Comparison of ENCODE assay signal across 11 cellular contexts in genomic region chr1:27350673-27351540, GRCh38. TPM values are rescaled to one million over a fixed set of nuclear protein-coding genes. Genes with fewer than 3 reads are reported as not detected.
DNase-seq lines count a peak whose midpoint lies in the region; ATAC-seq, FAIRE-seq and TF ChIP-seq lines count a peak whose summit lies in the region.
"Had no signal": no experiment of that assay in that cellular context is flagged by ENCODE, and none has a peak within 500 bp of the region (broad histone marks: within the 10 kb centered on the region; RNA-seq: fewer than 3 reads in every experiment).

No MANE protein-coding gene starts in this region.

- peak overlapping the region; percentile 54; the same call in 2 of the 3 replicates for H3K27ac ChIP-seq in K562 (ENCODE audit: extremely low read depth, low read depth, low read length)
- H3K27ac ChIP-seq in iPS DF 6.9 (ENCODE audit: low read length): no peak overlapping the region
- no peak overlapping the region for H3K27ac ChIP-seq in rectal smooth muscle tissue (ENCODE audit: low read depth, low read length)
- H3K27ac ChIP-seq in effector memory CD4-positive, alpha-beta T cell (ENCODE audit: insufficient read depth, low read length, poor library complexity, severe bottlenecking): no peak overlapping the region

- TF ChIP-seq POLR2A in K562 (conservative IDR thresholded peaks at IDR 0.05): peak; percentile 27; the same call in 1 of the 2 replicates

- DNase-seq in DMS53 treated with DMSO at 0.1 percent for 48 hours (lab: John Stamatoyannopoulos, UW; ENCODE audit: unreplicated experiment) (peak; percentile 37), K562 (ENCODE audit: extremely low read depth in 1 of 4, low spot score in 3 of 4) (peak; percentile 88 to 95 (median 93)), iPS DF 6.9 (ENCODE audit: low read depth, low spot score) (peak; percentile 94), RCC 7860 (ENCODE audit: low spot score) (no peak), superior temporal gyrus (ENCODE audit: extremely low spot score) (no peak)
- DNase-seq in effector memory CD4-positive, alpha-beta T cell: no peak
- DNase-seq in stimulated activated naive CD4-positive, alpha-beta T cell treated with Interleukin-2 at 50 U/mL for 16 hours (lab: John Stamatoyannopoulos, UW): no peak
- DNase-seq: activated naive CD8-positive, alpha-beta T cell treated with anti-CD3 and anti-CD28 coated beads, Interleukin-2, amount 10 ng/mL, durations not matched to agents 7 days and 5 days; CD4-positive, alpha-beta T cell had no signal

- no peaks in the 10 kb centered on the region for H3K79me2 ChIP-seq in K562 (ENCODE audit: control insufficient read depth, insufficient read depth, low read length)

- H3K9me1 ChIP-seq in K562 (ENCODE audit: control insufficient read depth, insufficient read depth, low read length): no peaks in the 10 kb centered on the region

- BruUV-seq in K562 (replicated peaks; lab: Mats Ljungman, UMichigan): no TSS peak

- 47% methylated on average over 59 of the region's 62 CpGs for WGBS in K562 (ENCODE audit: insufficient coverage, low coverage, missing lambda C conversion rate)
- no CpG with 5 or more reads among the region's 62 CpGs for WGBS in iPS DF 6.9 (ENCODE audit: insufficient coverage, insufficient read length)

- CTCF ChIA-PET in K562 (lab: Yijun Ruan, JAX; ENCODE audit: low intra/inter-chr PET ratio): interaction anchor here (0.5 to 1.6 kb wide), 2 partner anchors 51 to 131 kb away, joined by 3 to 8 read pairs; no protein-coding TSS in a partner anchor

- H3K4me1 ChIP-seq in K562 (replicated peaks in 1 of 2; ENCODE audit: control insufficient read depth in 2 of 2, insufficient read depth in 2 of 2, low read length in 2 of 2): peaks cover 15 to 47% of the 10 kb centered on the region in 2 experiments; a peak in 4 of 5 replicates
- peaks cover 4% of the 10 kb centered on the region for H3K4me1 ChIP-seq in iPS DF 6.9 (ENCODE audit: control insufficient read depth, insufficient read depth, low read length)
- peaks cover 7% of the 10 kb centered on the region for H3K4me1 ChIP-seq in rectal smooth muscle tissue (ENCODE audit: control insufficient read depth, insufficient read depth, low read length)
- peaks cover 1% of the 10 kb centered on the region for H3K4me1 ChIP-seq in effector memory CD4-positive, alpha-beta T cell (ENCODE audit: control insufficient read depth, insufficient read depth, low read length, poor library complexity, severe bottlenecking)

- TF ChIP-seq EP300 in K562 (IDR thresholded peaks at IDR 0.05; ENCODE audit: low read length): no peak

- peak overlapping the region; percentile 61 for H3K4me2 ChIP-seq in K562 (ENCODE audit: insufficient read depth, low read length)

- TF ChIP-seq RAD21 in K562 (CRISPR knock-in tag; conservative IDR thresholded peaks at IDR 0.05 in 1 of 2, IDR thresholded peaks at IDR 0.05 in 1 of 2): peak in 1 of 2 experiments; percentile 67; a peak in 2 of 4 replicates

- H3K9me3 ChIP-seq in K562 (replicated peaks; ENCODE audit: control insufficient read depth, insufficient read depth, low read depth, low read length) (no peaks in the 10 kb centered on the region), iPS DF 6.9 (ENCODE audit: control insufficient read depth, insufficient read depth, low read length) (no peaks in the 10 kb centered on the region)
- no peaks in the 10 kb centered on the region for H3K9me3 ChIP-seq in effector memory CD4-positive, alpha-beta T cell (ENCODE audit: control insufficient read depth, low read length)

- H3K9ac ChIP-seq in K562 (ENCODE audit: insufficient read depth in 1 of 2, low read depth in 2 of 2, low read length in 2 of 2): peak overlapping the region; percentile 47 to 90; a peak in 3 of 4 replicates
- no peak overlapping the region for H3K9ac ChIP-seq in rectal smooth muscle tissue (ENCODE audit: low read length)

- in situ Hi-C loops in K562 (cut with MboI): no loop called here

- H3K4me3 ChIP-seq in K562 (no peak overlapping the region), iPS DF 6.9 (ENCODE audit: low read length) (peak overlapping the region; percentile 38; the same call in 1 of the 2 replicates), rectal smooth muscle tissue (ENCODE audit: low read length) (peak overlapping the region; percentile 54)
- H3K4me3 ChIP-seq in effector memory CD4-positive, alpha-beta T cell (ENCODE audit: insufficient read depth, low read depth, low read length, poor library complexity, severe bottlenecking): no peak overlapping the region

- H3K36me3 ChIP-seq in K562 (ENCODE audit: control insufficient read depth, insufficient read depth, low read length) (peaks cover 5% of the 10 kb centered on the region; the same call in 2 of the 3 replicates), iPS DF 6.9 (ENCODE audit: control insufficient read depth, insufficient read depth, low read length) (no peaks in the 10 kb centered on the region), rectal smooth muscle tissue (ENCODE audit: control insufficient read depth, insufficient read depth, low read length) (peaks cover 2% of the 10 kb centered on the region)
- H3K36me3 ChIP-seq in effector memory CD4-positive, alpha-beta T cell (ENCODE audit: control insufficient read depth, insufficient read depth, low read length): peaks cover 51% of the 10 kb centered on the region

- peak; percentile 57 to 75 (median 58) for TF ChIP-seq CTCF in K562 (IDR thresholded peaks at IDR 0.05 in 2 of 3, conservative IDR thresholded peaks at IDR 0.05 in 1 of 3; ENCODE audit: insufficient read depth in 2 of 3, low read depth in 1 of 3, low read length in 3 of 3)

- H4K20me1 ChIP-seq in K562 (replicated peaks; ENCODE audit: control insufficient read depth, insufficient read depth, low read length): no peaks in the 10 kb centered on the region

- FAIRE-seq in K562 (lab: Jason Lieb, UNC) (peak; percentile 86), RCC 7860 (lab: Jason Lieb, UNC) (no peak)
- FAIRE-seq: GM18507 had no signal

- H2AFZ ChIP-seq in K562 (ENCODE audit: low read depth, low read length): peak overlapping the region; percentile 96

- intact Hi-C loops in K562 (cut with micrococcal nuclease): no loop called here

- no peaks in the 10 kb centered on the region for H3K27me3 ChIP-seq in K562 (ENCODE audit: control insufficient read depth in 2 of 2, insufficient read depth in 2 of 2, low read length in 2 of 2)
- H3K27me3 ChIP-seq in iPS DF 6.9 (ENCODE audit: control insufficient read depth, insufficient read depth, low read length): no peaks in the 10 kb centered on the region
- H3K27me3 ChIP-seq in rectal smooth muscle tissue (ENCODE audit: control insufficient read depth, insufficient read depth, low read length): no peaks in the 10 kb centered on the region
- H3K27me3 ChIP-seq in effector memory CD4-positive, alpha-beta T cell (replicated peaks; ENCODE audit: control insufficient read depth, insufficient read depth, low read length, poor library complexity, severe bottlenecking): no peaks in the 10 kb centered on the region

- ATAC-seq in K562: peak; percentile 90

- POLR2A ChIA-PET in K562 (lab: Yijun Ruan, JAX): interaction anchor here (0.9 to 4.4 kb wide), 7 partner anchors 9 to 24 kb away, joined by 3 to 19 read pairs (median 9); partner anchors contain the start of genes MAP3K6 and SYTL1

RNA-seq across cellular contexts. Expression of gene SYTL1, which starts 9.1 kb away (rescaled TPM):
- 18.4 and 69.1 TPM in 2 replicates for total RNA-seq in K562 (2011; cell fraction: chromatin; rRNA removed; ENCODE audit: low replicate concordance)
- total RNA-seq in K562 (2011; cell fraction: nucleolus; rRNA removed): 29.5 and 45.5 TPM in 2 replicates
- 21.0 and 26.5 TPM in 2 replicates for total RNA-seq in K562 (2011; cell fraction: nucleoplasm; rRNA removed)
- total RNA-seq in K562 (2014; rRNA removed) (3.9 and 4.7 TPM in 2 replicates), K562 (2014; rRNA removed; fragmentation: Illumina TruSeq; extraction: Trizol) (0.55 and 0.57 TPM in 2 replicates), K562 (2015; rRNA removed; fragmentation: Illumina TruSeq; extraction: Trizol) (1.7 and 2.2 TPM in 2 replicates), K562 (2021) (6.0 and 9.3 TPM in 2 replicates)
- polyA plus RNA-seq in K562 (2011; rRNA removed) (3.8 and 12.3 TPM in 2 replicates), K562 (2014; fragmentation: Illumina TruSeq; extraction: Trizol) (0.91 and 1.9 TPM in 2 replicates), K562 (2014; fragmentation: Nextera tagmentation; extraction: Ambion mirVana) (under 1 TPM; 0.04 to 0.27 TPM), K562 (2014; rRNA removed) (5.9 and 8.6 TPM in 2 replicates)
- polyA plus RNA-seq in K562 (2011; cell fraction: cytosol; rRNA removed): 8.4 and 14.7 TPM in 2 replicates
- polyA plus RNA-seq in K562 (2011; cell fraction: nucleus; rRNA removed): 114 and 120 TPM in 2 replicates
- polyA plus RNA-seq in K562 (2012): 7.0 and 32.0 TPM in 2 replicates
- 3.0 and 6.4 TPM in 2 replicates for polyA minus RNA-seq in K562 (2011; rRNA and poly(A)+ RNA removed)
- polyA minus RNA-seq in K562 (2011; cell fraction: cytosol; rRNA and poly(A)+ RNA removed): 4.6 and 14.3 TPM in 2 replicates
- polyA minus RNA-seq in K562 (2011; cell fraction: nucleus; rRNA and poly(A)+ RNA removed): 14.7 and 18.1 TPM in 2 replicates

RNA-seq across cellular contexts. Expression of gene MAP3K6, which starts 15.9 kb away (rescaled TPM):
- total RNA-seq in K562 (2011; cell fraction: chromatin; rRNA removed; ENCODE audit: low replicate concordance): 22.7 and 88.4 TPM in 2 replicates
- total RNA-seq in K562 (2011; cell fraction: nucleolus; rRNA removed): 52.5 and 55.4 TPM in 2 replicates
- 27.7 and 28.5 TPM in 2 replicates for total RNA-seq in K562 (2011; cell fraction: nucleoplasm; rRNA removed)
- 10.1 and 14.7 TPM in 2 replicates for total RNA-seq in K562 (2014; rRNA removed)
- total RNA-seq in K562 (2014; rRNA removed; fragmentation: Illumina TruSeq; extraction: Trizol): 5.0 and 6.2 TPM in 2 replicates
- total RNA-seq in K562 (2015; rRNA removed; fragmentation: Illumina TruSeq; extraction: Trizol): 7.6 and 9.5 TPM in 2 replicates
- 18.1 and 21.9 TPM in 2 replicates for total RNA-seq in K562 (2021)
- polyA plus RNA-seq in K562 (2011; rRNA removed): 4.7 and 13.2 TPM in 2 replicates
- 5.5 and 6.6 TPM in 2 replicates for polyA plus RNA-seq in K562 (2011; cell fraction: cytosol; rRNA removed)
- polyA plus RNA-seq in K562 (2011; cell fraction: nucleus; rRNA removed): 101 and 102 TPM in 2 replicates
- polyA plus RNA-seq in K562 (2012): 17.8 and 18.2 TPM in 2 replicates
- polyA plus RNA-seq in K562 (2014; fragmentation: Illumina TruSeq; extraction: Trizol): 7.0 and 9.0 TPM in 2 replicates
- 1 to 10 TPM in 1 of 2 experiments, under 1 TPM in 1; 0.99 to 1.5 TPM for polyA plus RNA-seq in K562 (2014; fragmentation: Nextera tagmentation; extraction: Ambion mirVana)
- polyA plus RNA-seq in K562 (2014; rRNA removed): 8.2 and 12.9 TPM in 2 replicates
- polyA minus RNA-seq in K562 (2011; rRNA and poly(A)+ RNA removed): 3.1 and 4.9 TPM in 2 replicates
- polyA minus RNA-seq in K562 (2011; cell fraction: cytosol; rRNA and poly(A)+ RNA removed): 4.8 and 5.1 TPM in 2 replicates
- 15.2 and 17.2 TPM in 2 replicates for polyA minus RNA-seq in K562 (2011; cell fraction: nucleus; rRNA and poly(A)+ RNA removed)

RNA-seq across cellular contexts. Expression of gene FCN3, which starts 23.7 kb away (rescaled TPM):
- total RNA-seq in K562 (2011; cell fraction: chromatin; rRNA removed; ENCODE audit: low replicate concordance): not detected in 2 replicates
- total RNA-seq in K562 (2011; cell fraction: nucleolus; rRNA removed): not detected in 2 replicates
- total RNA-seq in K562 (2011; cell fraction: nucleoplasm; rRNA removed): not detected in 2 replicates
- not detected in 2 replicates for total RNA-seq in K562 (2014; rRNA removed)
- not detected in 2 replicates for total RNA-seq in K562 (2014; rRNA removed; fragmentation: Illumina TruSeq; extraction: Trizol)
- not detected in 2 replicates for total RNA-seq in K562 (2015; rRNA removed; fragmentation: Illumina TruSeq; extraction: Trizol)
- total RNA-seq in K562 (2021): 0.31 and 0.49 TPM in 2 replicates
- polyA plus RNA-seq in K562 (2011; rRNA removed): 0.15 TPM in 1 of 2 replicates, not detected in the other
- 0.06 TPM in 1 of 2 replicates, not detected in the other for polyA plus RNA-seq in K562 (2011; cell fraction: cytosol; rRNA removed)
- polyA plus RNA-seq in K562 (2011; cell fraction: nucleus; rRNA removed): 0.35 TPM in 1 of 2 replicates, not detected in the other
- 0.21 TPM in 1 of 2 replicates, not detected in the other for polyA plus RNA-seq in K562 (2012)
- not detected in 2 replicates for polyA plus RNA-seq in K562 (2014; fragmentation: Illumina TruSeq; extraction: Trizol)
- polyA plus RNA-seq in K562 (2014; fragmentation: Nextera tagmentation; extraction: Ambion mirVana): not detected
- polyA plus RNA-seq in K562 (2014; rRNA removed): not detected in 2 replicates
- polyA minus RNA-seq in K562 (2011; rRNA and poly(A)+ RNA removed): not detected in 2 replicates
- polyA minus RNA-seq in K562 (2011; cell fraction: cytosol; rRNA and poly(A)+ RNA removed): not detected in 2 replicates
- polyA minus RNA-seq in K562 (2011; cell fraction: nucleus; rRNA and poly(A)+ RNA removed): not detected in 2 replicates
- total RNA-seq: activated naive CD8-positive, alpha-beta T cell treated with anti-CD3 and anti-CD28 coated beads, Interleukin-2, amount 10 ng/mL, durations not matched to agents 7 days and 5 days; CD4-positive, alpha-beta T cell had no signal

RNA-seq across cellular contexts. Expression of gene TMEM222, which starts 28.9 kb away (rescaled TPM):
- total RNA-seq in K562 (2011; cell fraction: chromatin; rRNA removed; ENCODE audit: low replicate concordance): 41.9 and 115 TPM in 2 replicates
- total RNA-seq in K562 (2011; cell fraction: nucleolus; rRNA removed): 97.1 and 98.7 TPM in 2 replicates
- total RNA-seq in K562 (2011; cell fraction: nucleoplasm; rRNA removed): 77.9 and 90.1 TPM in 2 replicates
- total RNA-seq in K562 (2014; rRNA removed): 36.0 and 43.6 TPM in 2 replicates
- total RNA-seq in K562 (2014; rRNA removed; fragmentation: Illumina TruSeq; extraction: Trizol): 10.6 and 15.9 TPM in 2 replicates
- total RNA-seq in K562 (2015; rRNA removed; fragmentation: Illumina TruSeq; extraction: Trizol): 32.4 and 32.8 TPM in 2 replicates
- 42.5 and 46.9 TPM in 2 replicates for total RNA-seq in K562 (2021)
- polyA plus RNA-seq in K562 (2011; rRNA removed): 32.2 and 51.8 TPM in 2 replicates
- polyA plus RNA-seq in K562 (2011; cell fraction: cytosol; rRNA removed): 53.0 and 80.5 TPM in 2 replicates
- polyA plus RNA-seq in K562 (2011; cell fraction: nucleus; rRNA removed): 111 and 157 TPM in 2 replicates
- 43.9 and 66.2 TPM in 2 replicates for polyA plus RNA-seq in K562 (2012)
- 48.0 and 57.0 TPM in 2 replicates for polyA plus RNA-seq in K562 (2014; fragmentation: Illumina TruSeq; extraction: Trizol)
- polyA plus RNA-seq in K562 (2014; fragmentation: Nextera tagmentation; extraction: Ambion mirVana): 10 to 100 TPM in 1 of 2 experiments, 1 to 10 TPM in 1; 6.9 to 14.4 TPM
- 42.4 and 43.5 TPM in 2 replicates for polyA plus RNA-seq in K562 (2014; rRNA removed)
- polyA minus RNA-seq in K562 (2011; rRNA and poly(A)+ RNA removed): 21.8 and 30.9 TPM in 2 replicates
- 26.1 and 32.0 TPM in 2 replicates for polyA minus RNA-seq in K562 (2011; cell fraction: cytosol; rRNA and poly(A)+ RNA removed)
- polyA minus RNA-seq in K562 (2011; cell fraction: nucleus; rRNA and poly(A)+ RNA removed): 24.6 and 35.5 TPM in 2 replicates

RNA-seq across cellular contexts. Expression of gene CD164L2, which starts 32.2 kb away (rescaled TPM):
- 2.6 and 7.4 TPM in 2 replicates for total RNA-seq in K562 (2011; cell fraction: chromatin; rRNA removed; ENCODE audit: low replicate concordance)
- total RNA-seq in K562 (2011; cell fraction: nucleolus; rRNA removed): 5.0 and 5.4 TPM in 2 replicates
- total RNA-seq in K562 (2011; cell fraction: nucleoplasm; rRNA removed): 5.1 and 5.8 TPM in 2 replicates
- total RNA-seq in K562 (2014; rRNA removed) (0.29 and 0.45 TPM in 2 replicates), K562 (2014; rRNA removed; fragmentation: Illumina TruSeq; extraction: Trizol) (0.18 TPM in 1 of 2 replicates, not detected in the other), K562 (2015; rRNA removed; fragmentation: Illumina TruSeq; extraction: Trizol) (0.14 and 0.19 TPM in 2 replicates), K562 (2021) (0.49 and 0.72 TPM in 2 replicates)
- polyA plus RNA-seq in K562 (2011; rRNA removed) (0.92 and 2.8 TPM in 2 replicates), K562 (2014; fragmentation: Illumina TruSeq; extraction: Trizol) (0.31 and 0.65 TPM in 2 replicates), K562 (2014; fragmentation: Nextera tagmentation; extraction: Ambion mirVana) (under 1 TPM in 1 of 2 experiments, not detected in 1; 0.08 TPM), K562 (2014; rRNA removed) (0.63 and 0.91 TPM in 2 replicates)
- 0.92 and 1.2 TPM in 2 replicates for polyA plus RNA-seq in K562 (2011; cell fraction: cytosol; rRNA removed)
- polyA plus RNA-seq in K562 (2011; cell fraction: nucleus; rRNA removed): 15.3 and 19.6 TPM in 2 replicates
- polyA plus RNA-seq in K562 (2012): 1.2 and 1.7 TPM in 2 replicates
- 0.28 and 0.57 TPM in 2 replicates for polyA minus RNA-seq in K562 (2011; rRNA and poly(A)+ RNA removed)
- polyA minus RNA-seq in K562 (2011; cell fraction: cytosol; rRNA and poly(A)+ RNA removed): not detected in 2 replicates
- polyA minus RNA-seq in K562 (2011; cell fraction: nucleus; rRNA and poly(A)+ RNA removed): 1.1 and 2.4 TPM in 2 replicates
- total RNA-seq: activated naive CD8-positive, alpha-beta T cell treated with anti-CD3 and anti-CD28 coated beads, Interleukin-2, amount 10 ng/mL, durations not matched to agents 7 days and 5 days; CD4-positive, alpha-beta T cell had no signal

Comparison
In these comparisons a context has a peak if more than half of its experiments do, and no peak if none do; other contexts are left out.
1. DNase-seq: peak in DMS53 treated with DMSO at 0.1 percent for 48 hours (single experiment), K562 (4 of 4) and iPS DF 6.9 (single experiment); none in effector memory CD4-positive, alpha-beta T cell (0 of 3), RCC 7860 (single experiment), stimulated activated naive CD4-positive, alpha-beta T cell treated with Interleukin-2 at 50 U/mL for 16 hours (single experiment) and superior temporal gyrus (single experiment).
2. H3K4me3 ChIP-seq: peak in iPS DF 6.9 (single experiment) and rectal smooth muscle tissue (single experiment); none in K562 (single experiment) and effector memory CD4-positive, alpha-beta T cell (single experiment).